Comparison of ENCODE assay signal across 34 cellular contexts in genomic region chr5:59212596-59212995, GRCh38.
"Had no signal": no experiment of that assay in that cellular context is flagged by ENCODE, and none has a peak within 500 bp of the region (broad histone marks: within the 10 kb centered on the region; RNA-seq: fewer than 3 reads in every experiment).

No MANE protein-coding gene starts in this region.

- H3K9me3 Mint-ChIP-seq: activated CD4-positive, alpha-beta memory T cell treated with anti-CD3 and anti-CD28 coated beads, Interleukin-2, amount 10 ng/mL, durations not matched to agents 7 days and 5 days; activated naive CD8-positive, alpha-beta T cell treated with anti-CD3 and anti-CD28 coated beads for 36 hours had no signal

- DNase-seq: activated CD4-positive, alpha-beta memory T cell treated with anti-CD3 and anti-CD28 coated beads, Interleukin-2, amount 10 ng/mL, durations not matched to agents 7 days and 5 days; activated CD4-positive, alpha-beta T cell treated with anti-CD3 and anti-CD28 coated beads for 1 hour; activated CD4-positive, alpha-beta T cell treated with anti-CD3 and anti-CD28 coated beads for 48 hours; activated CD4-positive, CD25-positive, alpha-beta regulatory T cell; activated CD8-positive, alpha-beta memory T cell treated with anti-CD3 and anti-CD28 coated beads for 24 hours; activated CD8-positive, alpha-beta memory T cell treated with anti-CD3 and anti-CD28 coated beads, Interleukin-2, amount 10 ng/mL, durations not matched to agents 7 days and 5 days; activated CD8-positive, alpha-beta memory T cell treated with anti-CD3 and anti-CD28 coated beads, Interleukin-2, amount 50 U/mL, for 48 hours; activated effector memory CD4-positive, alpha-beta T cell treated with Interleukin-2 at 50 U/mL for 16 hours; activated naive CD4-positive, alpha-beta T cell treated with anti-CD3 and anti-CD28 coated beads, Interleukin-2, amount 50 U/mL, for 16 hours; activated naive CD8-positive, alpha-beta T cell treated with anti-CD3 and anti-CD28 coated beads for 36 hours; activated T-cell treated with anti-CD3 and anti-CD28 coated beads, Interleukin-2, amount 50 U/mL, for 48 hours; amniotic stem cell; aorta; brain microvascular endothelial cell; Karpas-422; KBM-7; MM.1S; MV-4-11; NCI-H1092; NCI-H1436 treated with DMSO at 0.1 percent for 48 hours; NCI-H187; NCI-H2029 treated with DMSO at 0.1 percent for 48 hours; NCI-H2107; NCI-H2171; NCI-H510A; NCI-H526; NCI-H748 treated with DMSO at 0.1 percent for 48 hours; NK-92 treated with Interleukin-12 subunit alpha and Interleukin-12 subunit beta, amount 100 ng/mL, for 24 hours; PC-9; Right ventricle myocardium superior; SW 1271; T1000; WERI-Rb-1 had no signal

- H3K4me2 ChIP-seq: PC-9 had no signal

- H3K27ac Mint-ChIP-seq: activated CD4-positive, alpha-beta memory T cell treated with anti-CD3 and anti-CD28 coated beads, Interleukin-2, amount 10 ng/mL, durations not matched to agents 7 days and 5 days; activated CD8-positive, alpha-beta memory T cell treated with anti-CD3 and anti-CD28 coated beads, Interleukin-2, amount 10 ng/mL, durations not matched to agents 7 days and 5 days; activated naive CD8-positive, alpha-beta T cell treated with anti-CD3 and anti-CD28 coated beads for 36 hours had no signal

- H2AFZ ChIP-seq: PC-9 had no signal

- H3K27ac ChIP-seq: brain microvascular endothelial cell, PC-9, RWPE1, WERI-Rb-1 had no signal

- H3K4me1 Mint-ChIP-seq: activated CD4-positive, alpha-beta memory T cell treated with anti-CD3 and anti-CD28 coated beads, Interleukin-2, amount 10 ng/mL, durations not matched to agents 7 days and 5 days; activated CD8-positive, alpha-beta memory T cell treated with anti-CD3 and anti-CD28 coated beads, Interleukin-2, amount 10 ng/mL, durations not matched to agents 7 days and 5 days; activated naive CD8-positive, alpha-beta T cell treated with anti-CD3 and anti-CD28 coated beads for 36 hours had no signal

- ATAC-seq: activated CD8-positive, alpha-beta memory T cell treated with anti-CD3 and anti-CD28 coated beads, Interleukin-2, amount 10 ng/mL, durations not matched to agents 7 days and 5 days had no signal

- H3K4me3 Mint-ChIP-seq: activated CD4-positive, alpha-beta memory T cell treated with anti-CD3 and anti-CD28 coated beads, Interleukin-2, amount 10 ng/mL, durations not matched to agents 7 days and 5 days; activated CD8-positive, alpha-beta memory T cell treated with anti-CD3 and anti-CD28 coated beads, Interleukin-2, amount 10 ng/mL, durations not matched to agents 7 days and 5 days; activated naive CD8-positive, alpha-beta T cell treated with anti-CD3 and anti-CD28 coated beads for 36 hours had no signal

- H3K4me3 ChIP-seq: PC-9 had no signal

- H3K27me3 ChIP-seq: brain microvascular endothelial cell had no signal

- H3K36me3 Mint-ChIP-seq: activated CD8-positive, alpha-beta memory T cell treated with anti-CD3 and anti-CD28 coated beads, Interleukin-2, amount 10 ng/mL, durations not matched to agents 7 days and 5 days; activated naive CD8-positive, alpha-beta T cell treated with anti-CD3 and anti-CD28 coated beads for 36 hours had no signal

- H3K36me3 ChIP-seq: brain microvascular endothelial cell, WERI-Rb-1 had no signal
